ENCODE assay signal across 1 cellular context in the genomic region with DNA sequence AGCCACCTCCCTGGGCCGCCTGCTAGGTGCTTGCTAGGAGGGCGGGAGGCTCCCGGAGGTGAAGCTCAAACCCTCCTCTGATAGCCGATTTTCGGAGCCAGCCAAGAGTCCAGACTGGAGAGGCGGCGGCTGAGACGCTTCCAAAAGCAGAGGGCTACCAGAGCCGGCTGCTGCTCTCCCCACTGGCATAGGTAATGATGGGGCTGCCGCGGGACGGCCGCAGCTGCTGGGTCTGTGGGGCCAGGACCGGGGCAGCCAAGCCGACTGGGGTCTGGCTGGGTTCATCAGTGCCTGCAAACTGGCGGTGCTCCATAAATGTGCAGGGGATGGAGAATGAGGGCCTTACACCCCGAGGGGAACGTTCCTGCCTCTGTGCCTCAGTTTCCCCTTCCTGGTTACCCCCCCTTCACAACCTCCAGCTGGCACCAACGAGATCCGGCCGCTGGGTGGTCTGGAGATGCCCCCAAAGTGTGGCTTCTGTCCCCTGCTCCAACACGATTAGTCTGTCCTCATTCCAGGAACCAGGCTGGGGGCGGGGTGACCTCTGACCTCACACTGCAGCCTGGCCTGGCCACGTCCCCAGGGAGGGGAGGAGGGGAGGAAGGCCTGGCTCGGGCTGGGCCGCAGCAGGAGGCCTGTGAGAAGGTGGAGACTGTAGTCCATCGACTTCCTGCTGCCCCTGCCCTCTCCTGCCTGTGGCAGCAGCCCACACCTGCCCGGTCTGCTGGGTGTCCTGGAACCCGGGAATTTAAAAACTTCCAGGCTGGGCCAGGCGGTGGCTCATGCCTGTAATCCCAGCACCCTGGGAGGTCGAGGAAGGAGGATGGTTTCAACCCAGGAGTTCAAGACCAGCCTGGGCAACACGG.
TF ChIP-seq lines count a peak whose summit lies in the region.

No MANE protein-coding gene starts in this region.

TF ChIP-seq in GM23338, 12 proteins besides CTCF, POLR2A, EP300 and RAD21 (continued from another document):
- TF ChIP-seq CREB1 (CRISPR knock-in tag; IDR thresholded peaks at IDR 0.05; ENCODE audit: low read depth) = no peak
